Comparison of ENCODE assay signal across 26 cellular contexts in the genomic region with DNA sequence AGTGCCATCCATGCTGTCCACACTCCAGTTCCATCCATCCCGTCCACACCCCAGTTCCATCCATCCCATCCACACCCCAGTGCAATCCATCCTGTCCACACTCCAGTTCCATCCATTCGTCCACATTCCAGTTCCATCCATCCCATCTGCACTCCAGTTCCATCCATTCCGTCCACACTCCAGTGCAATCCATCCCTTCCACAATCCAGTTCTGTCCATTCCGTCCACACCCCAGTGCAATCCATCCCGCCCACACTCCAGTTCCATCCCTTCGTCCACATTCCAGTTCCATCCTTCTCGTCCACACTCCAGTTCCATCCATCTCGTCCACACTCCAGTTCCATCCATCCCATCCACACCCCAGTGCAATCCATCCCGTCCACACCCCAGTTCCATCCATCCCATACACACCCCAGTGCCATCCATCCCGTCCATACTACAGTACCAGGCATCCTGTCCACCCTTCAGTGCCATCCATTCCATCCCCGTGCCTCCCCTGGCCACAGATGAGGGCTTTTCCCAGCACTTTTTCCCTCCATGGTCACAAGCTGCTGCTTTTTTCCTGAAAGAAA.
"Had no signal": no experiment of that assay in that cellular context is flagged by ENCODE, and none has a peak within 500 bp of the region (broad histone marks: within the 10 kb centered on the region; RNA-seq: fewer than 3 reads in every experiment).

No MANE protein-coding gene starts in this region.

- H3K27ac ChIP-seq: SJCRH30, WERI-Rb-1 had no signal

- H3K9ac ChIP-seq: SK-N-SH had no signal

- H3K9me3 ChIP-seq: SJCRH30, SK-N-SH had no signal

- H3K4me2 ChIP-seq: SK-N-SH had no signal

- DNase-seq: activated CD4-positive, alpha-beta T cell treated with anti-CD3 and anti-CD28 coated beads for 4 hours; activated CD8-positive, alpha-beta T cell treated with anti-CD3 and anti-CD28 coated beads for 36 hours; activated effector memory CD4-positive, alpha-beta T cell treated with anti-CD3 and anti-CD28 coated beads, Interleukin-2, amount 50 U/mL, for 16 hours; activated naive CD4-positive, alpha-beta T cell treated with Interleukin-2 at 50 U/mL for 16 hours; activated naive CD8-positive, alpha-beta T cell treated with anti-CD3 and anti-CD28 coated beads for 36 hours; activated T-cell treated with anti-CD3 and anti-CD28 coated beads, Interleukin-2, amount 50 U/mL, for 24 hours; cerebellar nuclear complex; Karpas-422; MM.1S; NCI-H1105; NCI-H1436; NCI-H1694 treated with DMSO at 0.1 percent for 48 hours; NCI-H2081 treated with DMSO at 0.1 percent for 48 hours; NCI-H446 treated with DMSO at 0.1 percent for 48 hours; NCI-H526 treated with DMSO at 0.1 percent for 48 hours; NCI-H82; OCI-M1; Right ventricle myocardium superior; RPMI8226; SJCRH30; SK-N-SH; T-helper 1 cell; WERI-Rb-1 had no signal

- FAIRE-seq: K562 had no signal

- ATAC-seq: activated CD4-positive, CD25-positive, alpha-beta regulatory T cell treated with anti-CD3 and anti-CD28 coated beads, Interleukin-2, amount 50 U/mL, for 24 hours; activated CD8-positive, alpha-beta T cell treated with anti-CD3 and anti-CD28 coated beads for 36 hours; K562; Panc1 had no signal

- H3K4me1 ChIP-seq: SJCRH30 had no signal

- H3K36me3 ChIP-seq: SJCRH30, WERI-Rb-1 had no signal

- H3K4me3 ChIP-seq: K562, SJCRH30 had no signal
